In genomic region chr2:144510206-144510991, GRCh38 we compare ENCODE assay signal across 8 cellular contexts. TPM values are rescaled to one million over a fixed set of nuclear protein-coding genes. Genes with fewer than 3 reads are reported as not detected.
DNase-seq lines count a peak whose midpoint lies in the region; ATAC-seq, FAIRE-seq and TF ChIP-seq lines count a peak whose summit lies in the region.

No MANE protein-coding gene starts in this region.

- WGBS in heart right ventricle, 2 donors: 21 to 35% methylated on average over 15 of the region's 15 CpGs
- WGBS in sigmoid colon, 2 donors: 34 to 47% methylated on average over 15 of the region's 15 CpGs

- peaks cover 100% of the 10 kb centered on the region for H3K4me1 Mint-ChIP-seq in activated B cell treated with CpG ODN at 0.5 μM for 24 hours

- peaks cover 97% of the 10 kb centered on the region for H4K20me1 ChIP-seq in BLaER1

- no peak for DNase-seq in GM19239 (ENCODE audit: insufficient read length, low spot score)
- DNase-seq in activated B cell treated with CpG ODN at 0.5 μM for 24 hours: no peak
- peak in 1 of 2 donors; percentile 55 for DNase-seq in heart right ventricle
- DNase-seq in sigmoid colon: no peak
- DNase-seq in NCI-H1694 treated with DMSO at 0.1 percent for 48 hours (lab: John Stamatoyannopoulos, UW): no peak
- no peak for DNase-seq in HuH-7.5 (ENCODE audit: low spot score)

- no peak for TF ChIP-seq POLR2A in sigmoid colon (IDR thresholded peaks at IDR 0.05)

- TF ChIP-seq CTCF in activated B cell treated with CpG ODN at 0.5 μM for 24 hours (IDR thresholded peaks at IDR 0.05) (no peak), heart right ventricle (IDR thresholded peaks at IDR 0.05) (no peak), sigmoid colon (IDR thresholded peaks at IDR 0.05) (no peak)

- H3K27me3 ChIP-seq in BLaER1: no peaks in the 10 kb centered on the region
- H3K27me3 ChIP-seq in heart right ventricle: peaks cover 0 to 3% (median 0%) of the 10 kb centered on the region in 7 donors
- peaks cover 0 to 14% (median 0%) of the 10 kb centered on the region in 3 donors for H3K27me3 ChIP-seq in sigmoid colon

- peak; percentile 44 for FAIRE-seq in GM19239 (lab: Jason Lieb, UNC)

- H3K36me3 ChIP-seq in BLaER1: peaks cover 89% of the 10 kb centered on the region
- peaks cover 0 to 46% (median 0%) of the 10 kb centered on the region in 9 donors for H3K36me3 ChIP-seq in heart right ventricle
- no peaks in the 10 kb centered on the region for H3K36me3 ChIP-seq in sigmoid colon

- TF ChIP-seq EP300 in sigmoid colon (IDR thresholded peaks at IDR 0.05): no peak

- H3K27me3 Mint-ChIP-seq in activated B cell treated with CpG ODN at 0.5 μM for 24 hours: no peaks in the 10 kb centered on the region

- CTCF ChIA-PET in activated B cell treated with CpG ODN at 0.5 μM for 24 hours (lab: Charles Lee): interaction anchor here (0.8 kb wide), 1 partner anchor 1242 kb away, joined by 3 read pairs; no protein-coding TSS in a partner anchor

- H3K9me3 ChIP-seq in BLaER1 (no peaks in the 10 kb centered on the region), heart right ventricle (no peaks in the 10 kb centered on the region), sigmoid colon (no peaks in the 10 kb centered on the region)

- H3K4me3 ChIP-seq in BLaER1 (peak overlapping the region; percentile 74), heart right ventricle (peak overlapping the region in 9 of 10 donors; percentile 25 to 85 (median 79)), sigmoid colon (peak overlapping the region in 2 of 4 donors; percentile 16 to 61)

- H3K4me2 ChIP-seq in BLaER1: peak overlapping the region; percentile 92

- H3K36me3 Mint-ChIP-seq in activated B cell treated with CpG ODN at 0.5 μM for 24 hours (ENCODE audit: low read depth): peaks cover 69% of the 10 kb centered on the region

- peaks cover 82% of the 10 kb centered on the region for H3K4me1 ChIP-seq in BLaER1
- H3K4me1 ChIP-seq in heart right ventricle: peaks cover 0 to 96% (median 73%) of the 10 kb centered on the region in 9 donors
- peaks cover 0 to 7% (median 0%) of the 10 kb centered on the region in 4 donors for H3K4me1 ChIP-seq in sigmoid colon

- peak overlapping the region; percentile 88 for H3K27ac Mint-ChIP-seq in activated B cell treated with CpG ODN at 0.5 μM for 24 hours

- peak overlapping the region; percentile 99 for H3K27ac ChIP-seq in BLaER1
- H3K27ac ChIP-seq in heart right ventricle: peak overlapping the region; percentile 96 to 100 (median 98)
- H3K27ac ChIP-seq in sigmoid colon: peak overlapping the region; percentile 81 to 86 (median 86)

- peak overlapping the region; percentile 77 for H3K4me3 Mint-ChIP-seq in activated B cell treated with CpG ODN at 0.5 μM for 24 hours

- intact Hi-C loops in activated B cell treated with CpG ODN at 0.5 μM for 24 hours (cut with micrococcal nuclease) (loop anchor here (5.0 kb wide), 1 partner anchor 1132 kb away; no protein-coding TSS in a partner anchor), heart right ventricle (cut with DNase I) (loop anchor here in 7 of 10 donors (5.0 to 10.0 kb wide), 13 partner anchors 48 to 1244 kb away; a partner anchor contains a TSS), sigmoid colon (cut with DNase I) (no loop called here)

- POLR2A ChIA-PET in activated B cell treated with CpG ODN at 0.5 μM for 24 hours (lab: Charles Lee): interaction anchor here (0.5 to 1.4 kb wide), 11 partner anchors 9 to 1241 kb away, joined by 3 to 6 read pairs (median 4); partner anchors contain the start of gene ZEB2

- ATAC-seq in HG03342 (IDR thresholded peaks at IDR 0.05; ENCODE audit: unreplicated experiment) (peak; percentile 67), activated B cell treated with CpG ODN at 0.5 μM for 24 hours (ENCODE audit: low read depth) (peak; percentile 67), heart right ventricle (peak; percentile 32 to 89 (median 74))

- H3K9ac ChIP-seq in BLaER1: peak overlapping the region; percentile 99

- H3K9me3 Mint-ChIP-seq in activated B cell treated with CpG ODN at 0.5 μM for 24 hours: no peaks in the 10 kb centered on the region

RNA-seq across cellular contexts. Expression of gene ZEB2, which starts 9.5 kb away (rescaled TPM):
- total RNA-seq in activated B cell treated with CpG ODN at 0.5 μM for 24 hours (162 and 200 TPM in 2 replicates), heart right ventricle (10 to 100 TPM; 68.7 to 99.5 (median 88.2) TPM), sigmoid colon (10 to 100 TPM; 51.0 to 70.6 (median 61.3) TPM)
- polyA plus RNA-seq in heart right ventricle (10 to 100 TPM; 17.2 to 26.0 TPM), sigmoid colon (10 to 100 TPM in 2 of 3 donors, 1 to 10 TPM in 1; 8.1 to 19.8 (median 17.6) TPM)
